Comparison of ENCODE assay signal across 8 cellular contexts in genomic region chr19:17389957-17390664, GRCh38. TPM values are rescaled to one million over a fixed set of nuclear protein-coding genes. Genes with fewer than 3 reads are reported as not detected.
A peak's percentile ranks its signal among the peaks of the same experiment; 100 is the strongest.
DNase-seq lines count a peak whose midpoint lies in the region; ATAC-seq, FAIRE-seq and TF ChIP-seq lines count a peak whose summit lies in the region.

No MANE protein-coding gene starts in this region.

- no peak for FAIRE-seq in H54 (lab: Jason Lieb, UNC)

- no peak for ATAC-seq in activated naive CD8-positive, alpha-beta T cell treated with anti-CD3 and anti-CD28 coated beads, Interleukin-2, amount 50 U/mL, for 24 hours

- no peaks in the 10 kb centered on the region for H3K36me3 ChIP-seq in tibial nerve

- peaks cover 15% of the 10 kb centered on the region for H3K4me1 Mint-ChIP-seq in activated T-cell treated with anti-CD3 and anti-CD28 coated beads, Interleukin-2, amount 50 U/mL, for 24 hours (ENCODE audit: low read depth)
- peaks cover 24% of the 10 kb centered on the region for H3K4me1 Mint-ChIP-seq in activated naive CD8-positive, alpha-beta T cell treated with anti-CD3 and anti-CD28 coated beads, Interleukin-2, amount 50 U/mL, for 24 hours
- peaks cover 14 to 24% of the 10 kb centered on the region in 2 donors for H3K4me1 Mint-ChIP-seq in immature natural killer cell

- DNase-seq in activated T-cell treated with anti-CD3 and anti-CD28 coated beads, Interleukin-2, amount 50 U/mL, for 24 hours: no peak
- no peak for DNase-seq in activated T-cell treated with anti-CD3 and anti-CD28 coated beads, Interleukin-2, amount 50 U/mL, for 1 hour
- DNase-seq in activated naive CD8-positive, alpha-beta T cell treated with anti-CD3 and anti-CD28 coated beads, Interleukin-2, amount 50 U/mL, for 24 hours: no peak
- DNase-seq in immature natural killer cell (no peak), tibial nerve (ENCODE audit: low spot score in 2 of 2) (no peak), posterior cingulate gyrus (no peak), H54 (ENCODE audit: insufficient read length, low spot score) (no peak)
- DNase-seq in stimulated activated CD4-positive, alpha-beta T cell treated with anti-CD3 and anti-CD28 coated beads, Interleukin-2, amount 100 ng/mL, for 24 hours: no peak

- no peaks in the 10 kb centered on the region for H3K27me3 Mint-ChIP-seq in activated T-cell treated with anti-CD3 and anti-CD28 coated beads, Interleukin-2, amount 50 U/mL, for 24 hours
- H3K27me3 Mint-ChIP-seq in activated naive CD8-positive, alpha-beta T cell treated with anti-CD3 and anti-CD28 coated beads, Interleukin-2, amount 50 U/mL, for 24 hours: peaks cover 3% of the 10 kb centered on the region
- peaks cover 0 to 7% (median 0%) of the 10 kb centered on the region in 3 donors for H3K27me3 Mint-ChIP-seq in immature natural killer cell (ENCODE audit: low read depth in 3 of 3)

- TF ChIP-seq POLR2A in tibial nerve (IDR thresholded peaks at IDR 0.05) (no peak), H54 (IDR thresholded peaks at IDR 0.05; ENCODE audit: low read depth, low read length) (no peak)

- no peaks in the 10 kb centered on the region for H3K36me3 Mint-ChIP-seq in activated T-cell treated with anti-CD3 and anti-CD28 coated beads, Interleukin-2, amount 50 U/mL, for 24 hours (ENCODE audit: low read depth)
- no peaks in the 10 kb centered on the region for H3K36me3 Mint-ChIP-seq in activated naive CD8-positive, alpha-beta T cell treated with anti-CD3 and anti-CD28 coated beads, Interleukin-2, amount 50 U/mL, for 24 hours (ENCODE audit: low read depth)
- H3K36me3 Mint-ChIP-seq in immature natural killer cell: no peaks in the 10 kb centered on the region

- intact Hi-C loops in posterior cingulate gyrus (cut with DNase I): loop anchor here (2.0 kb wide), 1 partner anchor 43 kb away; no protein-coding TSS in a partner anchor

- 16 to 21% methylated on average over 13 to 14 of the region's 37 CpGs for WGBS in tibial nerve, 2 donors

- peak overlapping the region; percentile 24 to 54 (median 38) for H3K4me3 ChIP-seq in tibial nerve

- peaks cover 0 to 20% (median 5%) of the 10 kb centered on the region in 4 donors for H3K4me1 ChIP-seq in tibial nerve

- peak overlapping the region in 1 of 4 donors; percentile 62 for H3K27ac ChIP-seq in tibial nerve

- H3K27me3 ChIP-seq in tibial nerve: peaks cover 0 to 32% of the 10 kb centered on the region in 2 donors

- H3K27ac Mint-ChIP-seq in activated T-cell treated with anti-CD3 and anti-CD28 coated beads, Interleukin-2, amount 50 U/mL, for 24 hours: no peak overlapping the region
- no peak overlapping the region for H3K27ac Mint-ChIP-seq in activated naive CD8-positive, alpha-beta T cell treated with anti-CD3 and anti-CD28 coated beads, Interleukin-2, amount 50 U/mL, for 24 hours
- H3K27ac Mint-ChIP-seq in immature natural killer cell: no peak overlapping the region

- peaks cover 0 to 16% (median 0%) of the 10 kb centered on the region in 4 donors for H3K9me3 ChIP-seq in tibial nerve

- TF ChIP-seq CTCF in tibial nerve (IDR thresholded peaks at IDR 0.05): no peak

- TF ChIP-seq EP300 in tibial nerve (IDR thresholded peaks at IDR 0.05): no peak

- H3K9me3 Mint-ChIP-seq in activated T-cell treated with anti-CD3 and anti-CD28 coated beads, Interleukin-2, amount 50 U/mL, for 24 hours: no peaks in the 10 kb centered on the region
- no peaks in the 10 kb centered on the region for H3K9me3 Mint-ChIP-seq in activated naive CD8-positive, alpha-beta T cell treated with anti-CD3 and anti-CD28 coated beads, Interleukin-2, amount 50 U/mL, for 24 hours
- no peaks in the 10 kb centered on the region for H3K9me3 Mint-ChIP-seq in immature natural killer cell

- H3K4me3 Mint-ChIP-seq in activated T-cell treated with anti-CD3 and anti-CD28 coated beads, Interleukin-2, amount 50 U/mL, for 24 hours: peak overlapping the region; percentile 81
- H3K4me3 Mint-ChIP-seq in activated naive CD8-positive, alpha-beta T cell treated with anti-CD3 and anti-CD28 coated beads, Interleukin-2, amount 50 U/mL, for 24 hours: peak overlapping the region; percentile 81
- peak overlapping the region; percentile 19 to 88 (median 52) for H3K4me3 Mint-ChIP-seq in immature natural killer cell

RNA-seq across cellular contexts. Expression of gene CCDC194, which starts 3.9 kb away (rescaled TPM):
- polyA plus RNA-seq in immature natural killer cell: under 1 TPM in 1 of 3 donors, not detected in 2; 0.40 TPM
- total RNA-seq in tibial nerve: 1 to 10 TPM in 2 of 4 donors, under 1 TPM in 1, not detected in 1; 0.63 to 4.5 (median 2.0) TPM

RNA-seq across cellular contexts. Expression of gene PLVAP, which starts 13.0 kb away (rescaled TPM):
- polyA plus RNA-seq in immature natural killer cell: not detected
- 100 to 1,000 TPM in 1 of 4 donors, 10 to 100 TPM in 3; 21.8 to 142 (median 78.8) TPM for total RNA-seq in tibial nerve

RNA-seq across cellular contexts. Expression of gene BST2, which starts 15.3 kb away (rescaled TPM):
- polyA plus RNA-seq in immature natural killer cell: 100 to 1,000 TPM; 326 to 394 (median 383) TPM
- total RNA-seq in tibial nerve: 10 to 100 TPM; 71.0 to 77.4 (median 72.2) TPM

RNA-seq across cellular contexts. Expression of gene MVB12A, which starts 29.7 kb away (rescaled TPM):
- polyA plus RNA-seq in immature natural killer cell: 10 to 100 TPM; 35.8 to 43.6 (median 36.3) TPM
- total RNA-seq in tibial nerve: 10 to 100 TPM; 42.8 to 87.9 (median 51.9) TPM

RNA-seq across cellular contexts. Expression of gene GTPBP3, which starts 52.8 kb away (rescaled TPM):
- 1 to 10 TPM; 2.8 to 8.8 (median 3.1) TPM for polyA plus RNA-seq in immature natural killer cell
- total RNA-seq in tibial nerve: 10 to 100 TPM; 15.9 to 59.4 (median 28.8) TPM
